16 cellular contexts compared by ENCODE assay signal in the genomic region with DNA sequence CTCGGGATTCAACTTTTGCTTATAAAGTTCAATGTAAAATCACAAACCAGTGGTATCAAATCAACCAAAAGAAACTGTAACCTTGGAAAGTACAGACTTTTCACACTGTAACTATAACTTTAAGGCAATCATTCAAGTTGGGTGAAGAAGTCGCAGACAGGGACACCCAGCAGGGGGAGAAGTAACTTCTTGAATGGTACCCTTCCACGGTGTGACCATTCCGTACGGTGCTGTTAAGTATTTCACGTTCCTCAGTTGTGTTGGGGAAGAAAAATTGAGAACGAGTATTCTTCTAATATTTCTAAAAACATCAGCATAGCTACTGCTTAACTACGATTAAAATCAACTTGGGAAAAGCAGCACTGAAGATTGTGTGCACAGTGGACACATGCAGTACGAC. TPM values are rescaled to one million over a fixed set of nuclear protein-coding genes. Genes with fewer than 3 reads are reported as not detected.
DNase-seq lines count a peak whose midpoint lies in the region; ATAC-seq and TF ChIP-seq lines count a peak whose summit lies in the region.
"Had no signal": no experiment of that assay in that cellular context is flagged by ENCODE, and none has a peak within 500 bp of the region (broad histone marks: within the 10 kb centered on the region; RNA-seq: fewer than 3 reads in every experiment).

No MANE protein-coding gene starts in this region.

- no peak overlapping the region for H3K4ac ChIP-seq in mesenchymal stem cell (ENCODE audit: low read depth in 1 of 2, low read length in 2 of 2)

- H2AFZ ChIP-seq in mesenchymal stem cell (ENCODE audit: low read depth, low read length) = no peak overlapping the region

- H3K4me1 ChIP-seq in BE2C = no peaks in the 10 kb centered on the region
- H3K4me1 ChIP-seq in mesenchymal stem cell (ENCODE audit: control insufficient read depth, insufficient read depth, low read depth, low read length) = no peaks in the 10 kb centered on the region
- H3K4me1 ChIP-seq: vagina had no signal

- H3K9me3 ChIP-seq in BE2C (no peaks in the 10 kb centered on the region), mesenchymal stem cell (ENCODE audit: control insufficient read depth, low read length) (no peaks in the 10 kb centered on the region)
- H3K9me3 ChIP-seq: vagina had no signal

- H2BK12ac ChIP-seq in mesenchymal stem cell (ENCODE audit: low read length in 2 of 2) = no peak overlapping the region

- H3K18ac ChIP-seq in mesenchymal stem cell (ENCODE audit: low read depth in 1 of 2, low read length in 2 of 2) = no peak overlapping the region

- no peak overlapping the region for H3K27ac Mint-ChIP-seq in activated T-helper 2 cell treated with anti-CD3 and anti-CD28 coated beads, Interferon-gamma antibody, Interleukin-2, Interleukin-4, amounts not matched to agents 10 μg/mL and 5 μg/mL and 100 μg/mL, durations not matched to agents 14 hours and 24 hours and 36 hours
- H3K27ac Mint-ChIP-seq: activated CD4-positive, alpha-beta T cell treated with anti-CD3 and anti-CD28 coated beads, Interleukin-2, amount 10 ng/mL, durations not matched to agents 7 days and 5 days had no signal

- peaks cover 2% of the 10 kb centered on the region for H3K4me1 Mint-ChIP-seq in activated T-helper 2 cell treated with anti-CD3 and anti-CD28 coated beads, Interferon-gamma antibody, Interleukin-2, Interleukin-4, amounts not matched to agents 10 μg/mL and 5 μg/mL and 100 μg/mL, durations not matched to agents 14 hours and 24 hours and 36 hours (ENCODE audit: low read depth)
- H3K4me1 Mint-ChIP-seq: activated CD4-positive, alpha-beta T cell treated with anti-CD3 and anti-CD28 coated beads, Interleukin-2, amount 10 ng/mL, durations not matched to agents 7 days and 5 days had no signal

- no peak overlapping the region for H2BK15ac ChIP-seq in mesenchymal stem cell (ENCODE audit: low read depth, poor library complexity, severe bottlenecking)

- no peaks in the 10 kb centered on the region for H3K36me3 ChIP-seq in BE2C
- H3K36me3 ChIP-seq in mesenchymal stem cell (ENCODE audit: control insufficient read depth in 1 of 2, insufficient read depth in 2 of 2, low read depth in 1 of 2, low read length in 2 of 2) = peaks cover 4 to 10% of the 10 kb centered on the region in 2 experiments
- H3K36me3 ChIP-seq: vagina had no signal

- no peak overlapping the region for H3K4me3 Mint-ChIP-seq in activated T-helper 2 cell treated with anti-CD3 and anti-CD28 coated beads, Interferon-gamma antibody, Interleukin-2, Interleukin-4, amounts not matched to agents 10 μg/mL and 5 μg/mL and 100 μg/mL, durations not matched to agents 14 hours and 24 hours and 36 hours (ENCODE audit: low read depth)
- H3K4me3 Mint-ChIP-seq: activated CD4-positive, alpha-beta T cell treated with anti-CD3 and anti-CD28 coated beads, Interleukin-2, amount 10 ng/mL, durations not matched to agents 7 days and 5 days had no signal

- TF ChIP-seq CTCF in BE2C (IDR thresholded peaks at IDR 0.05; ENCODE audit: low read depth, low read length) (peak; percentile 27), fibroblast of mammary gland (conservative IDR thresholded peaks at IDR 0.05; ENCODE audit: control insufficient read depth, insufficient read depth, low read depth, low read length) (peak; percentile 16)

- no peak for ATAC-seq in GM18907 (IDR thresholded peaks at IDR 0.05; ENCODE audit: unreplicated experiment)

- no peak overlapping the region for H2BK5ac ChIP-seq in mesenchymal stem cell (ENCODE audit: low read depth, low read length, poor library complexity, severe bottlenecking)

- no peaks in the 10 kb centered on the region for H3K27me3 ChIP-seq in BE2C
- H3K27me3 ChIP-seq in mesenchymal stem cell (ENCODE audit: control insufficient read depth in 1 of 2, insufficient read depth in 1 of 2, low read length in 2 of 2) = no peaks in the 10 kb centered on the region
- H3K27me3 ChIP-seq: vagina had no signal

- intact Hi-C loops in activated T-helper 2 cell treated with anti-CD3 and anti-CD28 coated beads, Interferon-gamma antibody, Interleukin-2, Interleukin-4, amounts not matched to agents 10 μg/mL and 5 μg/mL and 100 μg/mL, durations not matched to agents 14 hours and 24 hours and 36 hours (cut with micrococcal nuclease) = loop anchor here (5.0 to 10.0 kb wide), 2 partner anchors 50 to 173 kb away; no protein-coding TSS in a partner anchor

- H3K9me3 Mint-ChIP-seq in activated T-helper 2 cell treated with anti-CD3 and anti-CD28 coated beads, Interferon-gamma antibody, Interleukin-2, Interleukin-4, amounts not matched to agents 10 μg/mL and 5 μg/mL and 100 μg/mL, durations not matched to agents 14 hours and 24 hours and 36 hours = no peaks in the 10 kb centered on the region
- H3K9me3 Mint-ChIP-seq: activated CD4-positive, alpha-beta T cell treated with anti-CD3 and anti-CD28 coated beads, Interleukin-2, amount 10 ng/mL, durations not matched to agents 7 days and 5 days had no signal

- no peak overlapping the region for H3K4me3 ChIP-seq in BE2C (ENCODE audit: low read depth, low read length)
- H3K4me3 ChIP-seq in fibroblast of mammary gland (ENCODE audit: control insufficient read depth, low read depth, low read length) = no peak overlapping the region
- H3K4me3 ChIP-seq in mesenchymal stem cell (ENCODE audit: insufficient read depth in 1 of 2, low read depth in 1 of 2, low read length in 2 of 2) = no peak overlapping the region
- H3K4me3 ChIP-seq: vagina had no signal

- 96% methylated on average over 5 of the region's 9 CpGs for WGBS in mesenchymal stem cell

- H2BK120ac ChIP-seq in mesenchymal stem cell (ENCODE audit: low read depth, low read length) = no peak overlapping the region

- no peak overlapping the region for H4K91ac ChIP-seq in mesenchymal stem cell (ENCODE audit: low read length)

- H3K79me1 ChIP-seq in mesenchymal stem cell (replicated peaks; ENCODE audit: low read length, poor library complexity, severe bottlenecking) = peaks cover 26% of the 10 kb centered on the region

- no peaks in the 10 kb centered on the region for H3K36me3 Mint-ChIP-seq in activated T-helper 2 cell treated with anti-CD3 and anti-CD28 coated beads, Interferon-gamma antibody, Interleukin-2, Interleukin-4, amounts not matched to agents 10 μg/mL and 5 μg/mL and 100 μg/mL, durations not matched to agents 14 hours and 24 hours and 36 hours (ENCODE audit: low read depth)

- H3K27ac ChIP-seq in mesenchymal stem cell (ENCODE audit: low read length, poor library complexity, severe bottlenecking) = no peak overlapping the region
- H3K27ac ChIP-seq: KMS-11, vagina had no signal

- DNase-seq in BE2C (no peak), RPMI7951 (ENCODE audit: low read depth) (peak; percentile 3), fibroblast of mammary gland (ENCODE audit: low read depth) (peak; percentile 30), mesenchymal stem cell (peak; percentile 12), activated gamma-delta T cell treated with Interleukin-2 at 50 U/mL for 16 hours (no peak), NCI-H1092 treated with DMSO at 0.1 percent for 48 hours (lab: John Stamatoyannopoulos, UW) (no peak)
- DNase-seq in activated T-helper 2 cell treated with anti-CD3 and anti-CD28 coated beads, Interferon-gamma antibody, Interleukin-2, Interleukin-4, amounts not matched to agents 10 μg/mL and 5 μg/mL and 100 μg/mL, durations not matched to agents 14 hours and 24 hours and 36 hours (ENCODE audit: low spot score) = no peak
- DNase-seq: activated CD4-positive, alpha-beta T cell treated with anti-CD3 and anti-CD28 coated beads, Interleukin-2, amount 10 ng/mL, durations not matched to agents 7 days and 5 days; anterior cingulate cortex; effector CD8-positive, alpha-beta T cell; head of caudate nucleus; NCI-H2171; nucleus accumbens had no signal

- H3K9ac ChIP-seq in mesenchymal stem cell (ENCODE audit: low read length) = no peak overlapping the region
- H3K9ac ChIP-seq: KMS-11 had no signal

- no peak overlapping the region for H3K4me2 ChIP-seq in mesenchymal stem cell (ENCODE audit: low read length, poor library complexity, severe bottlenecking)
- H3K4me2 ChIP-seq: KMS-11 had no signal

- no peak overlapping the region for H3K14ac ChIP-seq in mesenchymal stem cell (ENCODE audit: low read length in 2 of 2)

- H3K23ac ChIP-seq in mesenchymal stem cell (ENCODE audit: low read length in 2 of 2) = no peak overlapping the region

- H2AK5ac ChIP-seq in mesenchymal stem cell (ENCODE audit: low read length, severe bottlenecking) = no peak overlapping the region

- no peak overlapping the region for H4K8ac ChIP-seq in mesenchymal stem cell (ENCODE audit: low read length)

- peaks cover 2% of the 10 kb centered on the region for H3K27me3 Mint-ChIP-seq in activated T-helper 2 cell treated with anti-CD3 and anti-CD28 coated beads, Interferon-gamma antibody, Interleukin-2, Interleukin-4, amounts not matched to agents 10 μg/mL and 5 μg/mL and 100 μg/mL, durations not matched to agents 14 hours and 24 hours and 36 hours (ENCODE audit: low read depth)
- H3K27me3 Mint-ChIP-seq: activated CD4-positive, alpha-beta T cell treated with anti-CD3 and anti-CD28 coated beads, Interleukin-2, amount 10 ng/mL, durations not matched to agents 7 days and 5 days had no signal

RNA-seq across cellular contexts. Expression of gene MYH10, which starts 55.8 kb away (rescaled TPM):
- 47.5 TPM for polyA plus RNA-seq in BE2C (2012; ENCODE audit: insufficient read depth, insufficient read length, low read depth)
- 18.8 and 21.9 TPM in 2 replicates for total RNA-seq in RPMI7951 (2014; rRNA removed; shearing (Covaris generic))
- 33.3 TPM for polyA plus RNA-seq in mesenchymal stem cell (2013, experiment 1 of 2)
- 30.4 TPM for polyA plus RNA-seq in mesenchymal stem cell (2013, experiment 2 of 2)
- 13.2 and 20.7 TPM in 2 replicates for total RNA-seq in activated T-helper 2 cell treated with anti-CD3 and anti-CD28 coated beads, Interferon-gamma antibody, Interleukin-2, Interleukin-4, amounts not matched to agents 10 μg/mL and 5 μg/mL and 100 μg/mL, durations not matched to agents 14 hours and 24 hours and 36 hours

Comparison
In these comparisons a context has a peak if more than half of its experiments do, and no peak if none do; other contexts are left out.
1. DNase-seq: peak in RPMI7951 (single experiment), fibroblast of mammary gland (single experiment) and mesenchymal stem cell (single experiment); none in BE2C (single experiment), activated gamma-delta T cell treated with Interleukin-2 at 50 U/mL for 16 hours (single experiment), activated T-helper 2 cell treated with anti-CD3 and anti-CD28 coated beads, Interferon-gamma antibody, Interleukin-2, Interleukin-4, amounts not matched to agents 10 μg/mL and 5 μg/mL and 100 μg/mL, durations not matched to agents 14 hours and 24 hours and 36 hours (single experiment) and NCI-H1092 treated with DMSO at 0.1 percent for 48 hours (single experiment).